Comparison of ENCODE assay signal across 10 cellular contexts in genomic region chr2:217919781-217920351, GRCh38.
A peak's percentile ranks its signal among the peaks of the same experiment; 100 is the strongest.
DNase-seq lines count a peak whose midpoint lies in the region; ATAC-seq and TF ChIP-seq lines count a peak whose summit lies in the region.
"Had no signal": no experiment of that assay in that cellular context is flagged by ENCODE, and none has a peak within 500 bp of the region (broad histone marks: within the 10 kb centered on the region; RNA-seq: fewer than 3 reads in every experiment).

No MANE protein-coding gene starts in this region.

- in situ Hi-C loops in transverse colon (cut with MboI; ENCODE audit: low pct_ligation_motif_present in 1 of 4, low pct_unique_long_range_greater_than_20kb in 1 of 4, low sequenced_read_pairs in 3 of 4) = no loop called here
- in situ Hi-C loops in G401 (cut with HindIII; ENCODE audit: low sequenced_read_pairs) = no loop called here

- H3K4me1 ChIP-seq in endodermal cell (ENCODE audit: control insufficient read depth, insufficient read depth, low read length) (peaks cover 13% of the 10 kb centered on the region), lower lobe of right lung (peaks cover 100% of the 10 kb centered on the region), transverse colon (peaks cover 28 to 90% (median 51%) of the 10 kb centered on the region in 4 donors)

- no peak overlapping the region for H3K9ac ChIP-seq in endodermal cell (ENCODE audit: extremely low read depth, low read length, poor library complexity, severe bottlenecking)

- peaks cover 2% of the 10 kb centered on the region for H3K27me3 Mint-ChIP-seq in endodermal cell (ENCODE audit: insufficient read depth)

- TF ChIP-seq EP300 in transverse colon (IDR thresholded peaks at IDR 0.05; ENCODE audit: low read depth) = no peak

- H3K27me3 ChIP-seq in endodermal cell (ENCODE audit: control insufficient read depth, insufficient read depth, low read length, poor library complexity, severe bottlenecking) = no peaks in the 10 kb centered on the region
- no peaks in the 10 kb centered on the region for H3K27me3 ChIP-seq in lower lobe of right lung (ENCODE audit: low read depth)
- H3K27me3 ChIP-seq in transverse colon = no peaks in the 10 kb centered on the region

- H3K9me3 Mint-ChIP-seq in endodermal cell = no peaks in the 10 kb centered on the region

- intact Hi-C loops in lower lobe of right lung (cut with DNase I) (no loop called here), transverse colon (cut with DNase I; ENCODE audit: low total_unique reads) (loop anchor here (10.0 kb wide), 1 partner anchor 55 kb away; no protein-coding TSS in a partner anchor)

- DNase-seq in HT1080 (ENCODE audit: low read depth) (peak; percentile 90), endodermal cell (peak; percentile 79), lower lobe of right lung (peak; percentile 50), transverse colon (no peak), G401 (ENCODE audit: low spot score) (no peak), anterior cingulate cortex (lab: John Stamatoyannopoulos, UW) (no peak)
- no peak for DNase-seq in effector CD8-positive, alpha-beta T cell (lab: John Stamatoyannopoulos, UW)
- DNase-seq in activated CD4-positive, alpha-beta T cell treated with anti-CD3 and anti-CD28 coated beads, Interleukin-2, amount 50 U/mL, for 48 hours = no peak
- DNase-seq: DND-41, SIG-M5 had no signal

- no peak for TF ChIP-seq POLR2A in transverse colon (IDR thresholded peaks at IDR 0.05)

- ATAC-seq in lower lobe of right lung = no peak

- H3K36me3 Mint-ChIP-seq in endodermal cell (ENCODE audit: low read depth) = no peaks in the 10 kb centered on the region

- no peak overlapping the region for H3K27ac Mint-ChIP-seq in endodermal cell

- peaks cover 25% of the 10 kb centered on the region for H3K4me1 Mint-ChIP-seq in endodermal cell

- TF ChIP-seq CTCF in endodermal cell (conservative IDR thresholded peaks at IDR 0.05) (no peak), lower lobe of right lung (IDR thresholded peaks at IDR 0.05) (no peak), transverse colon (IDR thresholded peaks at IDR 0.05) (no peak)

- 37 to 59% methylated on average over 6 to 13 of the region's 13 CpGs for WGBS in endodermal cell (ENCODE audit: insufficient coverage in 1 of 2, insufficient read length in 1 of 2), 2 experiments
- 72% methylated on average over 13 of the region's 13 CpGs; no CpG with 5 or more reads in 1 of the 2 donors for WGBS in transverse colon (ENCODE audit: low coverage in 1 of 2), 2 donors

- H3K9me3 ChIP-seq in endodermal cell (ENCODE audit: control insufficient read depth, low read length) (no peaks in the 10 kb centered on the region), lower lobe of right lung (no peaks in the 10 kb centered on the region), transverse colon (no peaks in the 10 kb centered on the region)

- H3K27ac ChIP-seq in endodermal cell (ENCODE audit: low read depth, low read length) (no peak overlapping the region), lower lobe of right lung (peak overlapping the region; percentile 84), transverse colon (peak overlapping the region; percentile 85 to 95 (median 89))

- no peak overlapping the region for H3K4me3 ChIP-seq in endodermal cell (ENCODE audit: low read length)
- no peak overlapping the region for H3K4me3 ChIP-seq in lower lobe of right lung
- no peak overlapping the region for H3K4me3 ChIP-seq in transverse colon

- H3K4me3 Mint-ChIP-seq in endodermal cell = no peak overlapping the region

- H3K36me3 ChIP-seq in endodermal cell (ENCODE audit: control insufficient read depth, insufficient read depth, low read length) = no peaks in the 10 kb centered on the region
- peaks cover 42% of the 10 kb centered on the region for H3K36me3 ChIP-seq in lower lobe of right lung
- no peaks in the 10 kb centered on the region for H3K36me3 ChIP-seq in transverse colon

Comparison
In these comparisons a context has a peak if more than half of its experiments do, and no peak if none do; other contexts are left out.
1. DNase-seq: peak in HT1080 (single experiment), endodermal cell (single experiment) and lower lobe of right lung (single experiment); none in transverse colon (single experiment), G401 (single experiment), anterior cingulate cortex (0 of 58), effector CD8-positive, alpha-beta T cell (single experiment) and activated CD4-positive, alpha-beta T cell treated with anti-CD3 and anti-CD28 coated beads, Interleukin-2, amount 50 U/mL, for 48 hours (0 of 2).